8 cellular contexts compared by ENCODE assay signal in the genomic region with DNA sequence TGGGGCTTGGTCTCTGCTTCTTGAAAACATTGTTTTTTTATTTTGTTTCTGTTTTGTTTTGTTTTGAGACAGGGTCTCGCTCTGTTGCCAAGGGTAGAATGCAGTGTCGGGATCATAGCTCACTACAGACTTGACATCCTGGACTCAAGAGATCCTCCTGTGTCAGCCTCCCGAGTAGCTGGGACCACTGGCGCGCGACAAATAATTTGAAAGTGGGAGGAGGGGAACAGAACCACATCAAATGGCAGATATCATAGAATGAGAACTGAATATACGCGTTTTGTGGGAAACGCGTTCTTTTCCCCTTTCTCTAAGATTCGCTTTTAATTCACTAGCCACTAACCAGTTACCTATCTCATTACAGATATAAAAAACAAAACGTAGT. TPM values are rescaled to one million over a fixed set of nuclear protein-coding genes. Genes with fewer than 3 reads are reported as not detected.
A peak's percentile ranks its signal among the peaks of the same experiment; 100 is the strongest.
DNase-seq lines count a peak whose midpoint lies in the region; TF ChIP-seq lines count a peak whose summit lies in the region.

No MANE protein-coding gene starts in this region.

- H3K27ac ChIP-seq in HUES64 (ENCODE audit: low read depth, low read length) (no peak overlapping the region), mucosa of rectum (ENCODE audit: low read depth in 2 of 2, low read length in 2 of 2) (peak overlapping the region; percentile 89 to 97)

- no peak for TF ChIP-seq CTCF in BJ (IDR thresholded peaks at IDR 0.05; ENCODE audit: insufficient read depth, low read depth, low read length)
- no peak for TF ChIP-seq CTCF in chondrocyte (IDR thresholded peaks at IDR 0.05)

- H3K36me3 ChIP-seq in BJ (ENCODE audit: control insufficient read depth, insufficient read depth, low read length) (no peaks in the 10 kb centered on the region), HUES64 (ENCODE audit: insufficient read depth, low read length) (no peaks in the 10 kb centered on the region), mucosa of rectum (ENCODE audit: control insufficient read depth in 2 of 2, insufficient read depth in 2 of 2, low read length in 2 of 2) (no peaks in the 10 kb centered on the region)

- no peaks in the 10 kb centered on the region for H3K9me3 Mint-ChIP-seq in chondrocyte (ENCODE audit: low read depth)

- H3K4me1 ChIP-seq in HUES64 (ENCODE audit: insufficient read depth, low read length): peaks cover 6% of the 10 kb centered on the region; the same call in 1 of the 2 replicates
- H3K4me1 ChIP-seq in mucosa of rectum (ENCODE audit: control insufficient read depth in 2 of 2, insufficient read depth in 2 of 2, low read length in 2 of 2): peaks cover 6 to 7% of the 10 kb centered on the region in 2 donors

- POLR2A ChIA-PET in BJ (lab: Charles Lee): no interaction called here

- 50% methylated on average over 11 of the region's 12 CpGs for whole genome bisulfite sequencing in HUES64

- CTCF ChIA-PET in BJ (lab: Yijun Ruan, JAX): interaction anchor here (0.8 to 3.6 kb wide), 15 partner anchors 11 to 297 kb away, joined by 3 to 25 read pairs (median 4); no protein-coding TSS in a partner anchor

- H3K4me3 Mint-ChIP-seq in chondrocyte (ENCODE audit: unreplicated experiment): peak overlapping the region; percentile 91

- H3K9ac ChIP-seq in HUES64 (ENCODE audit: low read depth, low read length): peak overlapping the region; percentile 61; the same call in 1 of the 2 replicates
- peak overlapping the region; percentile 83 to 91 for H3K9ac ChIP-seq in mucosa of rectum (ENCODE audit: low read depth in 1 of 2, low read length in 2 of 2)

- peak overlapping the region; percentile 89 for H3K27ac Mint-ChIP-seq in chondrocyte (ENCODE audit: unreplicated experiment)

- H3K27me3 Mint-ChIP-seq in chondrocyte (ENCODE audit: low read depth): peaks cover 3% of the 10 kb centered on the region

- DNase-seq in BJ (ENCODE audit: low read depth) (no peak), chondrocyte (ENCODE audit: low spot score) (no peak), COR-L47 (lab: John Stamatoyannopoulos, UW) (no peak), NCI-H345 (lab: John Stamatoyannopoulos, UW) (no peak), foreskin melanocyte (no peak), GOT3 (lab: John Stamatoyannopoulos, UW) (no peak)

- H3K27me3 ChIP-seq in BJ (ENCODE audit: control insufficient read depth, insufficient read depth, low read length) (peaks cover 3% of the 10 kb centered on the region), HUES64 (ENCODE audit: insufficient read depth, low read length) (peaks cover 63% of the 10 kb centered on the region), mucosa of rectum (ENCODE audit: control insufficient read depth in 2 of 2, insufficient read depth in 2 of 2, low read length in 2 of 2) (no peaks in the 10 kb centered on the region)

- H3K9me3 ChIP-seq in HUES64 (ENCODE audit: insufficient read depth, low read depth, low read length): no peaks in the 10 kb centered on the region
- H3K9me3 ChIP-seq in mucosa of rectum (ENCODE audit: control insufficient read depth in 2 of 2, low read length in 2 of 2): no peaks in the 10 kb centered on the region

- H3K4me1 Mint-ChIP-seq in chondrocyte (ENCODE audit: low read depth): peaks cover 39% of the 10 kb centered on the region

- H3K4me3 ChIP-seq in BJ (ENCODE audit: low read depth, low read length) (peak overlapping the region; percentile 88), HUES64 (ENCODE audit: low read length) (peak overlapping the region; percentile 84), mucosa of rectum (ENCODE audit: low read length in 2 of 2) (peak overlapping the region; percentile 85 to 94)

- H3K36me3 Mint-ChIP-seq in chondrocyte (ENCODE audit: low read depth): no peaks in the 10 kb centered on the region

RNA-seq across cellular contexts. Expression of a gene that starts 0.6 kb away (rescaled TPM):
- 6.0 and 13.5 TPM in 2 replicates for polyA plus RNA-seq in BJ (2011; rRNA removed)
- 30.9 and 38.2 TPM in 2 replicates for polyA minus RNA-seq in BJ (2011; rRNA and poly(A)+ RNA removed)
- polyA plus RNA-seq in HUES64 (2013, experiment 1 of 2): 4.3 TPM
- 5.7 TPM for polyA plus RNA-seq in HUES64 (2013, experiment 2 of 2)
- 46.0 to 53.0 TPM (median 49.2 TPM) in 3 replicates for total RNA-seq in chondrocyte

RNA-seq across cellular contexts. Expression of a gene that starts 5.9 kb away (rescaled TPM):
- polyA plus RNA-seq in BJ (2011; rRNA removed): not detected in 2 replicates
- polyA minus RNA-seq in BJ (2011; rRNA and poly(A)+ RNA removed): not detected in 2 replicates
- 0.15 TPM for polyA plus RNA-seq in HUES64 (2013, experiment 1 of 2)
- polyA plus RNA-seq in HUES64 (2013, experiment 2 of 2): 0.13 TPM
- total RNA-seq in chondrocyte: 0.10 TPM in 1 of 3 replicates, not detected in the others
